In genomic region chr2:9971890-9972289, GRCh38 we compare ENCODE assay signal across 25 cellular contexts.
"Had no signal": no experiment of that assay in that cellular context is flagged by ENCODE, and none has a peak within 500 bp of the region (broad histone marks: within the 10 kb centered on the region; RNA-seq: fewer than 3 reads in every experiment).

No MANE protein-coding gene starts in this region.

- H3K36me3 ChIP-seq: ascending aorta, heart right ventricle, left lung, lower lobe of right lung, transverse colon had no signal

- H3K9me3 ChIP-seq: ascending aorta, heart right ventricle, left lung, lower lobe of right lung, right lobe of liver, transverse colon had no signal

- H3K4me3 ChIP-seq: ascending aorta, coronary artery, heart right ventricle, left lung, lower lobe of right lung, right lobe of liver, transverse colon had no signal

- H3K27ac ChIP-seq: ascending aorta, coronary artery, foreskin keratinocyte, heart right ventricle, left lung, lower lobe of right lung, right lobe of liver, transverse colon had no signal

- H3K27me3 ChIP-seq: ascending aorta, foreskin keratinocyte, heart right ventricle, right lobe of liver, transverse colon had no signal

- ATAC-seq: effector memory CD8-positive, alpha-beta T cell; foreskin keratinocyte; left lung; lower lobe of right lung; natural killer cell had no signal

- DNase-seq: activated CD4-positive, alpha-beta memory T cell treated with anti-CD3 and anti-CD28 coated beads for 36 hours; activated CD4-positive, alpha-beta T cell treated with anti-CD3 and anti-CD28 coated beads, Interleukin-2, amount 10 ng/mL, durations not matched to agents 24 days and 14 days; activated CD4-positive, CD25-positive, alpha-beta regulatory T cell treated with anti-CD3 and anti-CD28 coated beads, Interleukin-2, amount 50 U/mL, for 72 hours; activated CD8-positive, alpha-beta memory T cell treated with anti-CD3 and anti-CD28 coated beads, Interleukin-2, amount 50 U/mL, for 4 hours; activated effector memory CD4-positive, alpha-beta T cell treated with anti-CD3 and anti-CD28 coated beads, Interleukin-2, amount 50 U/mL, for 16 hours; activated naive CD4-positive, alpha-beta T cell treated with anti-CD3 and anti-CD28 coated beads for 36 hours; activated naive CD8-positive, alpha-beta T cell treated with anti-CD3 and anti-CD28 coated beads, Interleukin-2, amount 10 ng/mL, durations not matched to agents 7 days and 5 days; activated T-cell treated with anti-CD3 and anti-CD28 coated beads, Interleukin-2, amount 50 U/mL, for 1 hour; effector memory CD8-positive, alpha-beta T cell; heart right ventricle; left lung; lower lobe of right lung; mesenchymal stem cell; natural killer cell; right lobe of liver; small intestine; stimulated activated CD4-positive, alpha-beta T cell treated with anti-CD3 and anti-CD28 coated beads, Interleukin-1b, Interleukin-23, amount 100 ng/mL, for 48 hours; stimulated activated CD4-positive, alpha-beta T cell treated with anti-CD3 and anti-CD28 coated beads, Interleukin-4, amount 100 ng/mL, for 4 hours; stimulated activated naive CD4-positive, alpha-beta T cell; SW 1271; T-helper 2 cell; transverse colon had no signal
